ENCODE assay signal across 24 cellular contexts in the genomic region with DNA sequence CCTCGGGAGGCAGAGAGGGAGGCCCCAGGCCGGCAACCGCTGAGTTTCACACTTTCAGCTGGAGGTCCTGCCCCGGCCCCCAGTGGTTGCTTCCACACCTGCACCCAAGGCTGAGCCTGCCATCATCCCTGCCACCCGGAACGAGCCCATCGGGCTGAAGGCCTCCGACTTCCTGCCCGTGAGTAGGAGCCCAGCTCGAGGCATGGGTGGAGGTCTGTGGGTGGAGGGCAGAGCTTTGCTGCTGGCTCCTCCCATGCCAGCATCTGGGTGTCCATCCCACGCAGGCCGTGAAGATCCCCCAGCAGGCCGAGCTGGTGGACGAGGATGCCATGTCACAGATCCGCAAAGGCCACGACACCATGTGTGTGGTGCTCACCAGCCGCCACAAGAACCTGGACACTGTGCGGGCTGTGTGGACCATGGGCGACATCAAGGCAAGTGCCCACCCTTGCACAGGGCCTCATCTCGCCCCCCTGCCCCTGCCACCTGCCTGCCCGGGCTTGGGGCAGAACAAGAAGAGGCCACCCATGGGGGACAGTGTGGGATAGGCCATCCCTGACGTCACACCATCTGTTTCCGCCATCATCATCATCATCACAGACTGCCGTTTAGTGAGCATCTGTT. TPM values are rescaled to one million over a fixed set of nuclear protein-coding genes. Genes with fewer than 3 reads are reported as not detected.
DNase-seq lines count a peak whose midpoint lies in the region; ATAC-seq and TF ChIP-seq lines count a peak whose summit lies in the region.
"Had no signal": no experiment of that assay in that cellular context is flagged by ENCODE, and none has a peak within 500 bp of the region (broad histone marks: within the 10 kb centered on the region; RNA-seq: fewer than 3 reads in every experiment).

No MANE protein-coding gene starts in this region.

- DNase-seq in MCF 10A (ENCODE audit: unreplicated experiment) = no peak
- DNase-seq in mammary epithelial cell = no peak
- no peak for DNase-seq in RWPE1 (ENCODE audit: low spot score)
- no peak for DNase-seq in glutamatergic neuron
- DNase-seq in stimulated activated effector memory CD8-positive, alpha-beta T cell treated with anti-CD3 and anti-CD28 coated beads, Interleukin-12 subunit alpha, Interleukin-12 subunit beta, amount 100 ng/mL, for 72 hours (ENCODE audit: low spot score in 2 of 2) = no peak
- DNase-seq in activated CD4-positive, alpha-beta T cell treated with anti-CD3 and anti-CD28 coated beads, Interleukin-2, amount 50 U/mL, for 4 hours = no peak
- DNase-seq in GM23338 (ENCODE audit: low spot score) = no peak
- DNase-seq: activated CD4-positive, alpha-beta T cell treated with anti-CD3 and anti-CD28 coated beads for 1 hour; activated naive CD4-positive, alpha-beta T cell; activated T-cell treated with anti-CD3 and anti-CD28 coated beads, Interleukin-2, amount 50 U/mL, for 1 hour; adrenal gland; DMS153; GOT3; IMR-90; NCI-H2107; NCI-H446; SIG-M5; small intestine; stimulated activated CD4-positive, alpha-beta T cell treated with anti-CD3 and anti-CD28 coated beads, Interleukin-2, amount 100 ng/mL, for 24 hours; T-helper 1 cell had no signal

- no peak for TF ChIP-seq CTCF in MCF 10A (IDR thresholded peaks at IDR 0.05; ENCODE audit: unreplicated experiment)
- peak in 1 of 2 donors; percentile 7 for TF ChIP-seq CTCF in mammary epithelial cell (conservative IDR thresholded peaks at IDR 0.05 in 1 of 2, IDR thresholded peaks at IDR 0.05 in 1 of 2; ENCODE audit: extremely low read depth in 1 of 2, insufficient read depth in 1 of 2, low read depth in 1 of 2, low read length in 2 of 2)
- no peak for TF ChIP-seq CTCF in RWPE1 (conservative IDR thresholded peaks at IDR 0.05; ENCODE audit: low read depth)
- peak; percentile 35 for TF ChIP-seq CTCF in glutamatergic neuron (IDR thresholded peaks at IDR 0.05; ENCODE audit: partially characterized antibody, unreplicated experiment)
- peak in 1 of 2 experiments; percentile 22; a peak in 3 of 4 replicates for TF ChIP-seq CTCF in GM23338 (conservative IDR thresholded peaks at IDR 0.05; ENCODE audit: low read depth in 2 of 2)

- H3K27ac ChIP-seq in mammary epithelial cell (ENCODE audit: insufficient read depth, low read depth, low read length) (no peak overlapping the region), RWPE1 (peak overlapping the region; percentile 90), GM23338 (ENCODE audit: low read depth) (no peak overlapping the region)
- H3K27ac ChIP-seq: adrenal gland, cardiac muscle cell, HL-60 had no signal

- H3K4me2 ChIP-seq in mammary epithelial cell (ENCODE audit: insufficient read depth, low read depth, low read length) (no peak overlapping the region), GM23338 (no peak overlapping the region)

- H3F3A ChIP-seq in GM23338 (replicated peaks; ENCODE audit: low read depth) = no peaks in the 10 kb centered on the region

- H3K4me3 Mint-ChIP-seq in MCF 10A (ENCODE audit: unreplicated experiment) (no peak overlapping the region), glutamatergic neuron (ENCODE audit: unreplicated experiment) (no peak overlapping the region), GM23338 (no peak overlapping the region)
- no peak overlapping the region for H3K4me3 Mint-ChIP-seq in stimulated activated effector memory CD8-positive, alpha-beta T cell treated with anti-CD3 and anti-CD28 coated beads, Interleukin-12 subunit alpha, Interleukin-12 subunit beta, amount 100 ng/mL, for 72 hours
- H3K4me3 Mint-ChIP-seq: B cell had no signal

- CTCF ChIA-PET in MCF 10A (lab: Yijun Ruan, JAX) = interaction anchor here (0.6 to 7.9 kb wide), 9 partner anchors 11 to 221 kb away, joined by 3 to 109 read pairs (median 3); a partner anchor contains a TSS
- CTCF ChIA-PET in mammary epithelial cell (lab: Charles Lee; ENCODE audit: low non-redundant PET) = no interaction called here
- CTCF ChIA-PET in RWPE1 (lab: Yijun Ruan, JAX) = interaction anchor here (5.2 kb wide), 1 partner anchor 108 kb away, joined by 35 read pairs; no protein-coding TSS in a partner anchor

- H3K9me3 Mint-ChIP-seq in MCF 10A (ENCODE audit: unreplicated experiment) = no peaks in the 10 kb centered on the region
- peaks cover 2% of the 10 kb centered on the region for H3K9me3 Mint-ChIP-seq in glutamatergic neuron (ENCODE audit: unreplicated experiment)
- H3K9me3 Mint-ChIP-seq in stimulated activated effector memory CD8-positive, alpha-beta T cell treated with anti-CD3 and anti-CD28 coated beads, Interleukin-12 subunit alpha, Interleukin-12 subunit beta, amount 100 ng/mL, for 72 hours = no peaks in the 10 kb centered on the region
- no peaks in the 10 kb centered on the region for H3K9me3 Mint-ChIP-seq in GM23338

- POLR2A ChIA-PET in MCF 10A (lab: Yijun Ruan, JAX) = no interaction called here
- POLR2A ChIA-PET in RWPE1 (lab: Yijun Ruan, JAX; ENCODE audit: low non-redundant PET) = interaction anchor here (0.5 kb wide), 1 partner anchor 107 kb away, joined by 8 read pairs; no protein-coding TSS in a partner anchor

- in situ Hi-C loops in mammary epithelial cell (cut with MboI; ENCODE audit: low sequenced_read_pairs in 2 of 2) = loop anchor here in 1 of 2 donors (10.0 kb wide), 2 partner anchors 110 to 250 kb away; a partner anchor contains a TSS

- H3K79me2 ChIP-seq in mammary epithelial cell (ENCODE audit: insufficient read depth, low read length) (no peaks in the 10 kb centered on the region), GM23338 (replicated peaks; ENCODE audit: insufficient read depth) (no peaks in the 10 kb centered on the region)

- H3K9me3 ChIP-seq in mammary epithelial cell (replicated peaks; ENCODE audit: insufficient read depth, low read length) = no peaks in the 10 kb centered on the region
- H3K9me3 ChIP-seq: adrenal gland had no signal

- no peaks in the 10 kb centered on the region for H3K36me3 ChIP-seq in mammary epithelial cell (ENCODE audit: insufficient read depth, low read length)
- no peaks in the 10 kb centered on the region for H3K36me3 ChIP-seq in GM23338 (ENCODE audit: insufficient read depth)

- H3K36me3 Mint-ChIP-seq in MCF 10A (ENCODE audit: insufficient read depth, unreplicated experiment) = peaks cover 11% of the 10 kb centered on the region
- H3K36me3 Mint-ChIP-seq in glutamatergic neuron (ENCODE audit: unreplicated experiment) = no peaks in the 10 kb centered on the region
- H3K36me3 Mint-ChIP-seq in stimulated activated effector memory CD8-positive, alpha-beta T cell treated with anti-CD3 and anti-CD28 coated beads, Interleukin-12 subunit alpha, Interleukin-12 subunit beta, amount 100 ng/mL, for 72 hours = peaks cover 21% of the 10 kb centered on the region
- peaks cover 27% of the 10 kb centered on the region for H3K36me3 Mint-ChIP-seq in GM23338 (ENCODE audit: low read depth)

- H4K20me1 ChIP-seq in mammary epithelial cell (ENCODE audit: insufficient read depth, low read length) = no peaks in the 10 kb centered on the region
- H4K20me1 ChIP-seq in GM23338 (replicated peaks; ENCODE audit: insufficient read depth) = no peaks in the 10 kb centered on the region

- dilution Hi-C loops in mammary epithelial cell (cut with HindIII; ENCODE audit: low sequenced_read_pairs) = loop anchor here (5.0 kb wide), 2 partner anchors 42 to 68 kb away; no protein-coding TSS in a partner anchor

- H3K4me3 ChIP-seq in mammary epithelial cell (replicated peaks in 1 of 3; ENCODE audit: insufficient read depth in 1 of 3, low read depth in 2 of 3, low read length in 3 of 3) (no peak overlapping the region), GM23338 (no peak overlapping the region)
- H3K4me3 ChIP-seq: adrenal gland, cardiac muscle cell had no signal

- H3K4me1 ChIP-seq in mammary epithelial cell (ENCODE audit: insufficient read depth, low read length) = peaks cover 10% of the 10 kb centered on the region
- no peaks in the 10 kb centered on the region; the same call in 1 of the 2 replicates for H3K4me1 ChIP-seq in GM23338 (ENCODE audit: insufficient read depth)

- no TSS peak for BruUV-seq in MCF 10A (replicated peaks; lab: Mats Ljungman, UMichigan)
- BruUV-seq in mammary epithelial cell (replicated peaks; lab: Mats Ljungman, UMichigan) = no TSS peak

- no peaks in the 10 kb centered on the region for H3K27me3 ChIP-seq in mammary epithelial cell (ENCODE audit: insufficient read depth, low read length)
- no peaks in the 10 kb centered on the region for H3K27me3 ChIP-seq in GM23338 (ENCODE audit: insufficient read depth)
- H3K27me3 ChIP-seq: adrenal gland, cardiac muscle cell had no signal

- H3K9ac ChIP-seq in mammary epithelial cell (ENCODE audit: insufficient read depth, low read length) = no peak overlapping the region

- ATAC-seq in stimulated activated effector memory CD8-positive, alpha-beta T cell treated with anti-CD3 and anti-CD28 coated beads, Interleukin-12 subunit alpha, Interleukin-12 subunit beta, amount 100 ng/mL, for 72 hours = no peak
- no peak for ATAC-seq in GM19328 (IDR thresholded peaks at IDR 0.05; ENCODE audit: unreplicated experiment)
- ATAC-seq in GM23338 = no peak

- H2AFZ ChIP-seq in mammary epithelial cell (ENCODE audit: low read depth, low read length) = no peak overlapping the region
- H2AFZ ChIP-seq in GM23338 = no peak overlapping the region

- H3K27me3 Mint-ChIP-seq in MCF 10A (ENCODE audit: insufficient read depth, unreplicated experiment) = no peaks in the 10 kb centered on the region
- H3K27me3 Mint-ChIP-seq in glutamatergic neuron (ENCODE audit: unreplicated experiment) = peaks cover 8% of the 10 kb centered on the region
- peaks cover 8% of the 10 kb centered on the region for H3K27me3 Mint-ChIP-seq in GM23338 (ENCODE audit: insufficient read depth, low read depth, poor library complexity)
- H3K27me3 Mint-ChIP-seq: B cell had no signal

- peak overlapping the region; percentile 87 for H3K27ac Mint-ChIP-seq in MCF 10A (ENCODE audit: low read depth, unreplicated experiment)
- H3K27ac Mint-ChIP-seq in glutamatergic neuron (ENCODE audit: unreplicated experiment) = no peak overlapping the region
- H3K27ac Mint-ChIP-seq in stimulated activated effector memory CD8-positive, alpha-beta T cell treated with anti-CD3 and anti-CD28 coated beads, Interleukin-12 subunit alpha, Interleukin-12 subunit beta, amount 100 ng/mL, for 72 hours = peak overlapping the region; percentile 62
- no peak overlapping the region for H3K27ac Mint-ChIP-seq in GM23338
- H3K27ac Mint-ChIP-seq: B cell had no signal

- WGBS in mammary epithelial cell (ENCODE audit: low coverage, missing lambda C conversion rate) = 94% methylated on average over 21 of the region's 24 CpGs

- no peaks in the 10 kb centered on the region for H3K9me2 ChIP-seq in GM23338 (ENCODE audit: insufficient read depth)

- intact Hi-C loops in MCF 10A (cut with micrococcal nuclease) = loop anchor here (5.0 kb wide), 1 partner anchor 47 kb away; a partner anchor contains a TSS
- intact Hi-C loops in mammary epithelial cell (cut with micrococcal nuclease) = no loop called here

- H3K4me1 Mint-ChIP-seq in MCF 10A (ENCODE audit: insufficient read depth, unreplicated experiment) (no peaks in the 10 kb centered on the region), glutamatergic neuron (ENCODE audit: low read depth, unreplicated experiment) (peaks cover 8% of the 10 kb centered on the region), GM23338 (peaks cover 10% of the 10 kb centered on the region)
- peaks cover 23% of the 10 kb centered on the region for H3K4me1 Mint-ChIP-seq in stimulated activated effector memory CD8-positive, alpha-beta T cell treated with anti-CD3 and anti-CD28 coated beads, Interleukin-12 subunit alpha, Interleukin-12 subunit beta, amount 100 ng/mL, for 72 hours
- H3K4me1 Mint-ChIP-seq: B cell had no signal

RNA-seq across cellular contexts. Expression of a gene that starts 19.6 kb away (rescaled TPM):
- 22.7 and 30.6 TPM in 2 replicates for total RNA-seq in MCF 10A (2022)
- total RNA-seq in mammary epithelial cell = 10 to 100 TPM; 20.4 to 24.0 TPM
- 25.6 TPM for polyA plus RNA-seq in mammary epithelial cell
- 48.0 TPM for polyA minus RNA-seq in mammary epithelial cell
- 74.4 TPM for total RNA-seq in glutamatergic neuron (ENCODE audit: unreplicated experiment)
- 65.9 and 68.6 TPM in 2 replicates for total RNA-seq in GM23338 (2014; rRNA removed; shearing (Covaris generic))
- polyA plus RNA-seq in GM23338 (2016; fragmentation: Nextera tagmentation; extraction: Ambion mirVana) = 28.3 and 31.4 TPM in 2 replicates

RNA-seq across cellular contexts. Expression of a gene that starts 47.1 kb away (rescaled TPM):
- 97.1 and 120 TPM in 2 replicates for total RNA-seq in MCF 10A (2022)
- total RNA-seq in mammary epithelial cell = 10 to 100 TPM; 35.8 to 59.8 TPM
- 21.9 TPM for polyA plus RNA-seq in mammary epithelial cell
- polyA minus RNA-seq in mammary epithelial cell = 9.4 TPM
- total RNA-seq in glutamatergic neuron (ENCODE audit: unreplicated experiment) = 0.76 TPM
- 11.5 and 12.5 TPM in 2 replicates for total RNA-seq in GM23338 (2014; rRNA removed; shearing (Covaris generic))
- 4.4 and 6.6 TPM in 2 replicates for polyA plus RNA-seq in GM23338 (2016; fragmentation: Nextera tagmentation; extraction: Ambion mirVana)

Comparison
In these comparisons a context has a peak if more than half of its experiments do, and no peak if none do; other contexts are left out.
1. H3K27ac Mint-ChIP-seq: peak in MCF 10A (single experiment) and stimulated activated effector memory CD8-positive, alpha-beta T cell treated with anti-CD3 and anti-CD28 coated beads, Interleukin-12 subunit alpha, Interleukin-12 subunit beta, amount 100 ng/mL, for 72 hours (single experiment); none in glutamatergic neuron (single experiment) and GM23338 (single experiment).